Comparison of ENCODE assay signal across 28 cellular contexts in genomic region chr19:41019346-41019745, GRCh38. TPM values are rescaled to one million over a fixed set of nuclear protein-coding genes. Genes with fewer than 3 reads are reported as not detected.
"Had no signal": no experiment of that assay in that cellular context is flagged by ENCODE, and none has a peak within 500 bp of the region (broad histone marks: within the 10 kb centered on the region; RNA-seq: fewer than 3 reads in every experiment).

No MANE protein-coding gene starts in this region.

- H3K4me1 Mint-ChIP-seq: activated CD4-positive, alpha-beta T cell treated with anti-CD3 and anti-CD28 coated beads, Interleukin-2, amount 10 ng/mL, durations not matched to agents 24 days and 14 days; activated naive CD4-positive, alpha-beta T cell treated with anti-CD3 and anti-CD28 coated beads, Interleukin-2, amount 50 U/mL, for 24 hours; activated naive CD8-positive, alpha-beta T cell treated with anti-CD3 and anti-CD28 coated beads, Interleukin-2, amount 50 U/mL, for 24 hours; activated T-helper 17 cell treated with anti-CD3 and anti-CD28 coated beads, Interleukin-2, amount 50 U/mL, for 72 hours had no signal

- H3K4me1 ChIP-seq: adrenal gland, body of pancreas, foreskin keratinocyte, gastrocnemius medialis, heart left ventricle had no signal

- H3K4me3 Mint-ChIP-seq: activated CD4-positive, alpha-beta memory T cell treated with anti-CD3 and anti-CD28 coated beads for 36 hours; activated CD4-positive, alpha-beta T cell treated with anti-CD3 and anti-CD28 coated beads for 36 hours; activated CD4-positive, alpha-beta T cell treated with anti-CD3 and anti-CD28 coated beads, Interleukin-2, amount 10 ng/mL, durations not matched to agents 24 days and 14 days; activated CD8-positive, alpha-beta T cell treated with anti-CD3 and anti-CD28 coated beads, Interleukin-2, amount 10 ng/mL, durations not matched to agents 7 days and 5 days; activated naive CD4-positive, alpha-beta T cell treated with anti-CD3 and anti-CD28 coated beads for 36 hours; activated naive CD4-positive, alpha-beta T cell treated with anti-CD3 and anti-CD28 coated beads, Interleukin-2, amount 50 U/mL, for 24 hours; activated naive CD8-positive, alpha-beta T cell treated with anti-CD3 and anti-CD28 coated beads for 36 hours; activated naive CD8-positive, alpha-beta T cell treated with anti-CD3 and anti-CD28 coated beads, Interleukin-2, amount 50 U/mL, for 24 hours; activated T-cell treated with anti-CD3 and anti-CD28 coated beads, Interleukin-2, amount 50 U/mL, for 4 hours; activated T-helper 17 cell treated with anti-CD3 and anti-CD28 coated beads, Interleukin-2, amount 50 U/mL, for 72 hours; dendritic cell treated with granulocyte-macrophage colony-stimulating factor and Interleukin-4, amounts not matched to agents 40 ng/mL and 50 ng/mL, for 4 days had no signal

- H3K27ac Mint-ChIP-seq: activated CD4-positive, alpha-beta memory T cell treated with anti-CD3 and anti-CD28 coated beads for 36 hours; activated CD4-positive, alpha-beta T cell treated with anti-CD3 and anti-CD28 coated beads for 36 hours; activated CD4-positive, alpha-beta T cell treated with anti-CD3 and anti-CD28 coated beads, Interleukin-2, amount 10 ng/mL, durations not matched to agents 24 days and 14 days; activated CD8-positive, alpha-beta T cell treated with anti-CD3 and anti-CD28 coated beads, Interleukin-2, amount 10 ng/mL, durations not matched to agents 7 days and 5 days; activated naive CD4-positive, alpha-beta T cell treated with anti-CD3 and anti-CD28 coated beads for 36 hours; activated naive CD4-positive, alpha-beta T cell treated with anti-CD3 and anti-CD28 coated beads, Interleukin-2, amount 50 U/mL, for 24 hours; activated naive CD8-positive, alpha-beta T cell treated with anti-CD3 and anti-CD28 coated beads for 36 hours; activated naive CD8-positive, alpha-beta T cell treated with anti-CD3 and anti-CD28 coated beads, Interleukin-2, amount 50 U/mL, for 24 hours; activated T-helper 17 cell treated with anti-CD3 and anti-CD28 coated beads, Interleukin-2, amount 50 U/mL, for 72 hours; dendritic cell treated with granulocyte-macrophage colony-stimulating factor and Interleukin-4, amounts not matched to agents 40 ng/mL and 50 ng/mL, for 4 days had no signal

- H3K36me3 Mint-ChIP-seq: activated CD4-positive, alpha-beta memory T cell treated with anti-CD3 and anti-CD28 coated beads for 36 hours; activated naive CD4-positive, alpha-beta T cell treated with anti-CD3 and anti-CD28 coated beads, Interleukin-2, amount 50 U/mL, for 24 hours; activated naive CD8-positive, alpha-beta T cell treated with anti-CD3 and anti-CD28 coated beads for 36 hours had no signal

- H3K27me3 ChIP-seq: foreskin keratinocyte, gastrocnemius medialis had no signal

- H3K4me3 ChIP-seq: adrenal gland, body of pancreas, gastrocnemius medialis, heart left ventricle had no signal

- DNase-seq: activated CD4-positive, alpha-beta memory T cell treated with anti-CD3 and anti-CD28 coated beads for 36 hours; activated CD4-positive, alpha-beta T cell treated with anti-CD3 and anti-CD28 coated beads for 36 hours; activated CD4-positive, alpha-beta T cell treated with anti-CD3 and anti-CD28 coated beads, Interleukin-2, amount 10 ng/mL, durations not matched to agents 24 days and 14 days; activated CD4-positive, CD25-positive, alpha-beta regulatory T cell; activated CD4-positive, CD25-positive, alpha-beta regulatory T cell treated with anti-CD3 and anti-CD28 coated beads, Interleukin-2, amount 50 U/mL, for 72 hours; activated CD8-positive, alpha-beta T cell treated with anti-CD3 and anti-CD28 coated beads, Interleukin-2, amount 10 ng/mL, durations not matched to agents 7 days and 5 days; activated effector memory CD4-positive, alpha-beta T cell treated with Interleukin-2 at 50 U/mL for 16 hours; activated naive CD4-positive, alpha-beta T cell treated with anti-CD3 and anti-CD28 coated beads for 36 hours; activated naive CD8-positive, alpha-beta T cell treated with anti-CD3 and anti-CD28 coated beads for 36 hours; activated naive CD8-positive, alpha-beta T cell treated with anti-CD3 and anti-CD28 coated beads, Interleukin-2, amount 50 U/mL, for 24 hours; activated T-cell treated with anti-CD3 and anti-CD28 coated beads, Interleukin-2, amount 50 U/mL, for 4 hours; amygdala; aorta; body of pancreas; caudate nucleus; effector CD8-positive, alpha-beta T cell; foreskin keratinocyte; gastrocnemius medialis; glutamatergic neuron; heart left ventricle; T-helper 2 cell had no signal

- H3K9me3 ChIP-seq: adrenal gland, body of pancreas, gastrocnemius medialis, heart left ventricle had no signal

- H3K27ac ChIP-seq: adrenal gland, body of pancreas, foreskin keratinocyte, gastrocnemius medialis, heart left ventricle had no signal

- H3K9me3 Mint-ChIP-seq: activated CD4-positive, alpha-beta memory T cell treated with anti-CD3 and anti-CD28 coated beads for 36 hours; activated CD4-positive, alpha-beta T cell treated with anti-CD3 and anti-CD28 coated beads, Interleukin-2, amount 10 ng/mL, durations not matched to agents 24 days and 14 days; activated naive CD4-positive, alpha-beta T cell treated with anti-CD3 and anti-CD28 coated beads for 36 hours; activated naive CD4-positive, alpha-beta T cell treated with anti-CD3 and anti-CD28 coated beads, Interleukin-2, amount 50 U/mL, for 24 hours; activated naive CD8-positive, alpha-beta T cell treated with anti-CD3 and anti-CD28 coated beads for 36 hours; activated naive CD8-positive, alpha-beta T cell treated with anti-CD3 and anti-CD28 coated beads, Interleukin-2, amount 50 U/mL, for 24 hours; activated T-cell treated with anti-CD3 and anti-CD28 coated beads, Interleukin-2, amount 50 U/mL, for 4 hours; activated T-helper 17 cell treated with anti-CD3 and anti-CD28 coated beads, Interleukin-2, amount 50 U/mL, for 72 hours; dendritic cell treated with granulocyte-macrophage colony-stimulating factor and Interleukin-4, amounts not matched to agents 40 ng/mL and 50 ng/mL, for 4 days had no signal

- ATAC-seq: activated CD4-positive, alpha-beta T cell treated with anti-CD3 and anti-CD28 coated beads for 36 hours; activated CD8-positive, alpha-beta T cell treated with anti-CD3 and anti-CD28 coated beads, Interleukin-2, amount 10 ng/mL, durations not matched to agents 7 days and 5 days; activated naive CD8-positive, alpha-beta T cell treated with anti-CD3 and anti-CD28 coated beads, Interleukin-2, amount 50 U/mL, for 24 hours; activated T-cell treated with anti-CD3 and anti-CD28 coated beads, Interleukin-2, amount 50 U/mL, for 4 hours; activated T-helper 17 cell treated with anti-CD3 and anti-CD28 coated beads, Interleukin-2, amount 50 U/mL, for 72 hours; body of pancreas; esophagus mucosa; foreskin keratinocyte; gastrocnemius medialis; heart left ventricle had no signal

- H3K36me3 ChIP-seq: adrenal gland, gastrocnemius medialis, heart left ventricle had no signal

RNA-seq across cellular contexts. Expression of gene CYP2B6, which starts 28.3 kb away (rescaled TPM):
- total RNA-seq: activated CD4-positive, alpha-beta memory T cell treated with anti-CD3 and anti-CD28 coated beads for 36 hours; activated CD4-positive, alpha-beta T cell treated with anti-CD3 and anti-CD28 coated beads for 36 hours; activated CD4-positive, alpha-beta T cell treated with anti-CD3 and anti-CD28 coated beads, Interleukin-2, amount 10 ng/mL, durations not matched to agents 24 days and 14 days; activated CD8-positive, alpha-beta T cell treated with anti-CD3 and anti-CD28 coated beads, Interleukin-2, amount 10 ng/mL, durations not matched to agents 7 days and 5 days; activated naive CD4-positive, alpha-beta T cell treated with anti-CD3 and anti-CD28 coated beads for 36 hours; activated naive CD8-positive, alpha-beta T cell treated with anti-CD3 and anti-CD28 coated beads for 36 hours; activated T-helper 17 cell treated with anti-CD3 and anti-CD28 coated beads, Interleukin-2, amount 50 U/mL, for 72 hours; aorta; body of pancreas; chondrocyte; esophagus mucosa; foreskin keratinocyte; gastrocnemius medialis; T-helper 1 cell treated with Interleukin-12 subunit alpha and Interleukin-12 subunit beta and Interleukin-4 antibody, amounts not matched to agents 30 ng/mL and 1 ng/mL, for 36 hours had no signal
